In the genomic region with DNA sequence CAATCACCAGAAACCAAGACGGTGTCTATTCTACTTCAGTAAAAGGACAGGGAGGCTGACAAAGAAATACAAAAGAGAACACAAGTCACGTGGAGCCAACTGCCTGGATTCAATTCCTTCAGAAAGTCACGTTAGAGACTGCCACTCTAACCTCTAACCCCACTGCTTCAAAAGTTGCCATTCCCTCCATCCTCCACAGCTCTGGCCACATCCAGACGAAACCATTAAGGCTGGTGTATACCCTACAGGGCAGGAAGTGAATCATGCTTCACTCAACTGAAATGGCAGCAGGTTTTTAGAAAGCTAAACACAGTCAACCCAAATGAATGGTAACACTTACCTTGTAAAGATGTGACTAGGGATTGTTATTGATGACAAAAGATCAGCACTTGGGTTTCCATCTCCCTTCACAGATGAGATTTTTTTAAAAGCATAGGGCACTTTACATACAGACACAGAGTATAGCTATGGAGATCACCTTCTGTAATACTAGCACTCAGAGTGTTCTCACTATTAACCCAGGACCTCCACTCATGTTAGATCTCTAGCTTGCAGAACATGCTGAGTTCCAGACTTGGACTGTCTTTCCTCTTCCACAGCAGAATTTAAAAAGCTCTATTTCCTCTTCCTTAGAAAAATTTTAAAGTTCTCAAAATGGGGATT, we compare ENCODE assay signal across 10 cellular contexts. TPM values are rescaled to one million over a fixed set of nuclear protein-coding genes. Genes with fewer than 3 reads are reported as not detected.
DNase-seq lines count a peak whose midpoint lies in the region; ATAC-seq and TF ChIP-seq lines count a peak whose summit lies in the region.
"Had no signal": no experiment of that assay in that cellular context is flagged by ENCODE, and none has a peak within 500 bp of the region (broad histone marks: within the 10 kb centered on the region; RNA-seq: fewer than 3 reads in every experiment).

No MANE protein-coding gene starts in this region.

- CTCF ChIA-PET in mammary epithelial cell (lab: Charles Lee; ENCODE audit: low non-redundant PET), result no interaction called here

- no peak overlapping the region for H3K9ac ChIP-seq in mammary epithelial cell (ENCODE audit: insufficient read depth, low read length)

- peaks cover 11% of the 10 kb centered on the region for H3K4me1 ChIP-seq in mammary epithelial cell (ENCODE audit: insufficient read depth, low read length)
- no peaks in the 10 kb centered on the region for H3K4me1 ChIP-seq in adrenal gland (replicated peaks in 1 of 2)

- H4K20me1 ChIP-seq in mammary epithelial cell (ENCODE audit: insufficient read depth, low read length), result no peaks in the 10 kb centered on the region

- H3K36me3 ChIP-seq in mammary epithelial cell (ENCODE audit: insufficient read depth, low read length) (no peaks in the 10 kb centered on the region), adrenal gland (replicated peaks in 1 of 2) (no peaks in the 10 kb centered on the region)

- peak; percentile 51 for DNase-seq in A172 (ENCODE audit: low spot score)
- DNase-seq in NOMO-1 treated with DMSO at 0.1 percent for 48 hours (lab: John Stamatoyannopoulos, UW; ENCODE audit: unreplicated experiment), result peak; percentile 23
- DNase-seq in mammary epithelial cell, result peak; percentile 69
- no peak for DNase-seq in NCI-H446 treated with DMSO at 0.1 percent for 48 hours (lab: John Stamatoyannopoulos, UW)
- DNase-seq in cerebellar cortex (ENCODE audit: low spot score), result no peak
- DNase-seq in adrenal gland, result no peak
- DNase-seq in NCI-H2107 treated with DMSO at 0.1 percent for 48 hours (lab: John Stamatoyannopoulos, UW; ENCODE audit: unreplicated experiment), result no peak
- DNase-seq: SHP77; stimulated activated CD4-positive, alpha-beta T cell treated with anti-CD3 and anti-CD28 coated beads, Interleukin-4, amount 100 ng/mL, for 1 hour had no signal

- 64% methylated on average over 4 of the region's 4 CpGs for WGBS in mammary epithelial cell (ENCODE audit: low coverage, missing lambda C conversion rate)
- 64 to 75% (median 73%) methylated on average over 4 of the region's 4 CpGs for WGBS in adrenal gland, 4 donors

- no peaks in the 10 kb centered on the region for H3K79me2 ChIP-seq in mammary epithelial cell (ENCODE audit: insufficient read depth, low read length)

- no TSS peak for BruUV-seq in mammary epithelial cell (replicated peaks; lab: Mats Ljungman, UMichigan)

- peak; percentile 55 for ATAC-seq in GM21447 (IDR thresholded peaks at IDR 0.05; ENCODE audit: unreplicated experiment)

- H3K27me3 ChIP-seq in mammary epithelial cell (ENCODE audit: insufficient read depth, low read length) (no peaks in the 10 kb centered on the region), adrenal gland (no peaks in the 10 kb centered on the region)

- H3K4me3 ChIP-seq in mammary epithelial cell (replicated peaks in 1 of 3; ENCODE audit: insufficient read depth in 1 of 3, low read depth in 2 of 3, low read length in 3 of 3), result no peak overlapping the region
- H3K4me3 ChIP-seq in adrenal gland, result no peak overlapping the region

- dilution Hi-C loops in mammary epithelial cell (cut with HindIII; ENCODE audit: low sequenced_read_pairs), result no loop called here

- H3K9me3 ChIP-seq in mammary epithelial cell (replicated peaks; ENCODE audit: insufficient read depth, low read length), result no peaks in the 10 kb centered on the region
- no peaks in the 10 kb centered on the region for H3K9me3 ChIP-seq in adrenal gland (replicated peaks in 1 of 3)

- no peak overlapping the region for H3K4me2 ChIP-seq in mammary epithelial cell (ENCODE audit: insufficient read depth, low read depth, low read length)

- intact Hi-C loops in mammary epithelial cell (cut with micrococcal nuclease) (no loop called here), adrenal gland (cut with DNase I) (no loop called here)

- in situ Hi-C loops in mammary epithelial cell (cut with MboI; ENCODE audit: low sequenced_read_pairs in 2 of 2), result no loop called here

- H2AFZ ChIP-seq in mammary epithelial cell (ENCODE audit: low read depth, low read length), result peak overlapping the region; percentile 87

- no peak for TF ChIP-seq POLR2A in adrenal gland (IDR thresholded peaks at IDR 0.05)

- H3K27ac ChIP-seq in mammary epithelial cell (ENCODE audit: insufficient read depth, low read depth, low read length), result no peak overlapping the region
- no peak overlapping the region for H3K27ac ChIP-seq in adrenal gland

- no peak for TF ChIP-seq CTCF in mammary epithelial cell (conservative IDR thresholded peaks at IDR 0.05 in 1 of 2, IDR thresholded peaks at IDR 0.05 in 1 of 2; ENCODE audit: extremely low read depth in 1 of 2, insufficient read depth in 1 of 2, low read depth in 1 of 2, low read length in 2 of 2)
- no peak for TF ChIP-seq CTCF in adrenal gland (IDR thresholded peaks at IDR 0.05)

RNA-seq across cellular contexts. Expression of a gene that starts 37.4 kb away (rescaled TPM):
- 0.07 and 0.14 TPM in 2 replicates for total RNA-seq in A172 (2014; rRNA removed; shearing (Covaris generic))
- total RNA-seq in mammary epithelial cell (1 to 10 TPM in 1 of 2 donors, under 1 TPM in 1; 0.45 to 2.8 TPM), adrenal gland (10 to 100 TPM in 3 of 8 donors, 1 to 10 TPM in 5; 3.4 to 15.9 (median 9.2) TPM)
- polyA plus RNA-seq in mammary epithelial cell (0.57 TPM), adrenal gland (1 to 10 TPM; 2.0 to 7.3 (median 6.0) TPM)
- polyA minus RNA-seq in mammary epithelial cell, result 1.4 TPM

Comparison
In these comparisons a context has a peak if more than half of its experiments do, and no peak if none do; other contexts are left out.
1. DNase-seq: peak in A172 (single experiment), NOMO-1 treated with DMSO at 0.1 percent for 48 hours (single experiment) and mammary epithelial cell (single experiment); none in NCI-H446 treated with DMSO at 0.1 percent for 48 hours (single experiment), cerebellar cortex (single experiment), adrenal gland (0 of 7) and NCI-H2107 treated with DMSO at 0.1 percent for 48 hours (single experiment).